In genomic region chr7:602341-603141, GRCh38 we compare ENCODE assay signal across 9 cellular contexts.
DNase-seq lines count a peak whose midpoint lies in the region; ATAC-seq and TF ChIP-seq lines count a peak whose summit lies in the region.
"Had no signal": no experiment of that assay in that cellular context is flagged by ENCODE, and none has a peak within 500 bp of the region (broad histone marks: within the 10 kb centered on the region; RNA-seq: fewer than 3 reads in every experiment).

No MANE protein-coding gene starts in this region.

- POLR2A ChIA-PET in naive thymus-derived CD4-positive, alpha-beta T cell (lab: Charles Lee): interaction anchor here (1.3 to 4.4 kb wide), 2 partner anchors 13 to 15 kb away, joined by 3 to 25 read pairs; no protein-coding TSS in a partner anchor

- H3K27ac Mint-ChIP-seq in activated naive CD8-positive, alpha-beta T cell: peak overlapping the region; percentile 100
- peak overlapping the region; percentile 93 to 100 (median 99) for H3K27ac Mint-ChIP-seq in naive thymus-derived CD4-positive, alpha-beta T cell

- peaks cover 44 to 48% of the 10 kb centered on the region in 2 donors for H3K4me1 ChIP-seq in naive thymus-derived CD4-positive, alpha-beta T cell (ENCODE audit: control insufficient read depth in 2 of 2, insufficient read depth in 2 of 2, low read length in 2 of 2)
- H3K4me1 ChIP-seq in upper lobe of left lung: peaks cover 40 to 51% (median 46%) of the 10 kb centered on the region in 4 donors
- no peaks in the 10 kb centered on the region for H3K4me1 ChIP-seq in BE2C

- ATAC-seq in naive thymus-derived CD4-positive, alpha-beta T cell: no peak
- ATAC-seq in upper lobe of left lung (ENCODE audit: low FRiP score in 2 of 2) (peak in 1 of 2 donors; percentile 43), HG03025 (IDR thresholded peaks at IDR 0.05; ENCODE audit: low FRiP score, unreplicated experiment) (no peak), GM21619 (IDR thresholded peaks at IDR 0.05; ENCODE audit: unreplicated experiment) (no peak)

- 68 to 72% methylated on average over 26 to 28 of the region's 38 CpGs for WGBS in upper lobe of left lung, 2 donors

- no peak for TF ChIP-seq POLR2A in upper lobe of left lung (IDR thresholded peaks at IDR 0.05)

- H3K4me3 ChIP-seq in naive thymus-derived CD4-positive, alpha-beta T cell (ENCODE audit: low read length): no peak overlapping the region
- H3K4me3 ChIP-seq in upper lobe of left lung (peak overlapping the region in 2 of 4 donors; percentile 19 to 21), BE2C (ENCODE audit: low read depth, low read length) (no peak overlapping the region)

- CTCF ChIA-PET in naive thymus-derived CD4-positive, alpha-beta T cell (lab: Charles Lee): no interaction called here

- H3K27me3 Mint-ChIP-seq in activated naive CD8-positive, alpha-beta T cell: no peaks in the 10 kb centered on the region
- no peaks in the 10 kb centered on the region for H3K27me3 Mint-ChIP-seq in naive thymus-derived CD4-positive, alpha-beta T cell

- H3K27ac ChIP-seq in naive thymus-derived CD4-positive, alpha-beta T cell (ENCODE audit: low read depth, low read length): peak overlapping the region; percentile 86
- peak overlapping the region; percentile 88 to 95 (median 94) for H3K27ac ChIP-seq in upper lobe of left lung
- H3K27ac ChIP-seq: 22Rv1 had no signal

- intact Hi-C loops in naive thymus-derived CD4-positive, alpha-beta T cell (cut with micrococcal nuclease): loop anchor here (5.0 to 10.0 kb wide), 10 partner anchors 65 to 455 kb away; partner anchors contain the start of genes GET4 (in 2 of the 2), SUN1 (in 2 of the 2) and PDGFA (in 1 of the 2)

- H3K4me1 Mint-ChIP-seq in activated naive CD8-positive, alpha-beta T cell (ENCODE audit: low read depth): peaks cover 64% of the 10 kb centered on the region
- H3K4me1 Mint-ChIP-seq in naive thymus-derived CD4-positive, alpha-beta T cell: peaks cover 31 to 60% (median 41%) of the 10 kb centered on the region in 7 donors

- no peaks in the 10 kb centered on the region for H3K27me3 ChIP-seq in naive thymus-derived CD4-positive, alpha-beta T cell (ENCODE audit: control insufficient read depth in 2 of 2, insufficient read depth in 2 of 2, low read length in 2 of 2)
- H3K27me3 ChIP-seq in upper lobe of left lung (no peaks in the 10 kb centered on the region), BE2C (no peaks in the 10 kb centered on the region)

- no peaks in the 10 kb centered on the region for H3K9me3 Mint-ChIP-seq in activated naive CD8-positive, alpha-beta T cell (ENCODE audit: low read depth)
- H3K9me3 Mint-ChIP-seq in naive thymus-derived CD4-positive, alpha-beta T cell: peaks cover 0 to 17% (median 2%) of the 10 kb centered on the region in 11 donors

- peaks cover 16% of the 10 kb centered on the region for H3K36me3 Mint-ChIP-seq in activated naive CD8-positive, alpha-beta T cell
- H3K36me3 Mint-ChIP-seq in naive thymus-derived CD4-positive, alpha-beta T cell: peaks cover 10 to 21% (median 15%) of the 10 kb centered on the region in 5 donors

- DNase-seq in activated CD4-positive, alpha-beta T cell treated with anti-CD3 and anti-CD28 coated beads for 24 hours (ENCODE audit: low read depth in 2 of 2): peak; percentile 32 to 58
- DNase-seq in activated CD4-positive, alpha-beta T cell treated with anti-CD3 and anti-CD28 coated beads for 1 hour: no peak
- peak in 1 of 9 donors; percentile 55 for DNase-seq in naive thymus-derived CD4-positive, alpha-beta T cell
- DNase-seq in upper lobe of left lung (peak; percentile 42 to 88), BE2C (no peak)

- H3K36me3 ChIP-seq in naive thymus-derived CD4-positive, alpha-beta T cell (ENCODE audit: control insufficient read depth in 2 of 3, insufficient read depth in 3 of 3, low read length in 3 of 3): peaks cover 0 to 8% (median 0%) of the 10 kb centered on the region in 3 experiments
- H3K36me3 ChIP-seq in upper lobe of left lung (no peaks in the 10 kb centered on the region), BE2C (no peaks in the 10 kb centered on the region)

- H3K9me3 ChIP-seq in naive thymus-derived CD4-positive, alpha-beta T cell (ENCODE audit: control insufficient read depth in 2 of 3, low read length in 3 of 3): peaks cover 0 to 12% (median 0%) of the 10 kb centered on the region in 3 experiments
- H3K9me3 ChIP-seq in upper lobe of left lung: no peaks in the 10 kb centered on the region
- no peaks in the 10 kb centered on the region for H3K9me3 ChIP-seq in BE2C

- TF ChIP-seq CTCF in upper lobe of left lung (IDR thresholded peaks at IDR 0.05): peak in 1 of 6 experiments; percentile 5
- TF ChIP-seq CTCF in BE2C (IDR thresholded peaks at IDR 0.05; ENCODE audit: low read depth, low read length): no peak

- no peak for TF ChIP-seq EP300 in upper lobe of left lung (IDR thresholded peaks at IDR 0.05)

- peak overlapping the region; percentile 79 for H3K4me3 Mint-ChIP-seq in activated naive CD8-positive, alpha-beta T cell
- H3K4me3 Mint-ChIP-seq in naive thymus-derived CD4-positive, alpha-beta T cell: peak overlapping the region; percentile 32 to 98 (median 63)

Comparison
In these comparisons a context has a peak if more than half of its experiments do, and no peak if none do; other contexts are left out.
1. DNase-seq: peak in activated CD4-positive, alpha-beta T cell treated with anti-CD3 and anti-CD28 coated beads for 24 hours (2 of 2) and upper lobe of left lung (2 of 2); none in activated CD4-positive, alpha-beta T cell treated with anti-CD3 and anti-CD28 coated beads for 1 hour (single experiment) and BE2C (single experiment).